Comparison of ENCODE assay signal across 8 cellular contexts in the genomic region with DNA sequence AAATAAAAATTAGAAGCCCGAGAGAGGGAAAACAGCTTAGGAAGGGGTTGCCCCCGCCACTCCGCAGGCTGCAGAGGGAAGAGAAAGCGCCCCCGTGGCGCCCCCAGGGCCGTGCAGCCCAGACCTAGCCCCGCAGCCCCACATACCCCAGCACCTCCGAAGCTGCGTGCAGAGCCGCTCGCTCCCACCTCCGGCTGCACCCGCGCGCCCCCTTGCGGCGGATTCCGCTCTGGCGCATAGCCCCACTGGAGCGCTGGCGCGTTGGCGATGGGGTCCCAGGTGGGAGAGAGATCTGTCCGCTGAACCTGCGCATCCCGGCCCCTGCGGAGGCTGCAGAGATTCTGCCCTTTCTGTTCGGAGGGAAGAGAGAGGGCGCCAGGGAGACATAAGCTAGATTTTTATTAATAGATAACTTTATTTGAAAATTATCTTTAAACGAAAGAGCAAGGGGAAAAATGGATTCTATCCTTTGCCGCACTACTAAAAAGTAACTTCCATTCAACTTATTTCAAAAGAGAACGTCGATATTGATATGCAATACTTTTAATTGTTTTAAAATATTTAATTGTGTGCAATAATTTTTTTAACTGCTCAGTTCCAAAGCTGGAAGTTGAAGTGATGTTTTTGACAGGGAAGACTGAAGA. TPM values are rescaled to one million over a fixed set of nuclear protein-coding genes. Genes with fewer than 3 reads are reported as not detected.
DNase-seq lines count a peak whose midpoint lies in the region; ATAC-seq and TF ChIP-seq lines count a peak whose summit lies in the region.

No MANE protein-coding gene starts in this region.

- DNase-seq in CD4-positive, CD25-positive, alpha-beta regulatory T cell = peak; percentile 72 to 79 (median 77)
- DNase-seq in OCI-LY7 (ENCODE audit: low spot score) (peak; percentile 51), fibroblast of peridontal ligament (ENCODE audit: extremely low read depth) (peak; percentile 38), substantia nigra (lab: John Stamatoyannopoulos, UW) (peak in 47 of 49 donors; percentile 6 to 89 (median 51))
- DNase-seq in activated T-cell treated with anti-CD3 and anti-CD28 coated beads, Interleukin-2, amount 50 U/mL, for 72 hours = peak; percentile 90 to 94

- peaks cover 36% of the 10 kb centered on the region for H3K27me3 Mint-ChIP-seq in CD4-positive, CD25-positive, alpha-beta regulatory T cell
- peaks cover 32% of the 10 kb centered on the region for H3K27me3 Mint-ChIP-seq in activated T-cell treated with anti-CD3 and anti-CD28 coated beads, Interleukin-2, amount 50 U/mL, for 72 hours (ENCODE audit: low read depth)

- no peak overlapping the region for H3K27ac Mint-ChIP-seq in CD4-positive, CD25-positive, alpha-beta regulatory T cell
- no peak overlapping the region for H3K27ac Mint-ChIP-seq in activated T-cell treated with anti-CD3 and anti-CD28 coated beads, Interleukin-2, amount 50 U/mL, for 72 hours

- POLR2A ChIA-PET in OCI-LY7 (lab: Charles Lee) = interaction anchor here (0.7 to 1.0 kb wide), 2 partner anchors 11 to 156 kb away, joined by 3 to 5 read pairs; no protein-coding TSS in a partner anchor

- peaks cover 10% of the 10 kb centered on the region for H3K27me3 ChIP-seq in CD4-positive, CD25-positive, alpha-beta regulatory T cell (ENCODE audit: control insufficient read depth, insufficient read depth, low read length)
- peaks cover 64% of the 10 kb centered on the region for H3K27me3 ChIP-seq in neutrophil

- no peak overlapping the region for H3K4me2 ChIP-seq in OCI-LY7 (ENCODE audit: low read length)

- peak; percentile 93 to 97 for ATAC-seq in CD4-positive, CD25-positive, alpha-beta regulatory T cell (ENCODE audit: low read depth in 2 of 2)
- peak; percentile 98 for ATAC-seq in GM19351 (IDR thresholded peaks at IDR 0.05; ENCODE audit: unreplicated experiment)
- ATAC-seq in HG03439 (IDR thresholded peaks at IDR 0.05; ENCODE audit: unreplicated experiment) = peak; percentile 99
- ATAC-seq in activated T-cell treated with anti-CD3 and anti-CD28 coated beads, Interleukin-2, amount 50 U/mL, for 72 hours (replicated peaks in 1 of 2) = peak; percentile 100

- H3K9me2 ChIP-seq in OCI-LY7 (ENCODE audit: insufficient read depth, low read length) = no peaks in the 10 kb centered on the region

- no peak overlapping the region for H2AFZ ChIP-seq in OCI-LY7 (ENCODE audit: low read length)

- intact Hi-C loops in OCI-LY7 (cut with micrococcal nuclease; ENCODE audit: unreplicated experiment) = no loop called here

- BruUV-seq in OCI-LY7 (replicated peaks; lab: Mats Ljungman, UMichigan) = no TSS peak

- H3K9me3 ChIP-seq in CD4-positive, CD25-positive, alpha-beta regulatory T cell (ENCODE audit: control insufficient read depth in 2 of 2, low read length in 2 of 2) = no peaks in the 10 kb centered on the region
- no peaks in the 10 kb centered on the region for H3K9me3 ChIP-seq in OCI-LY7 (ENCODE audit: low read length)
- no peaks in the 10 kb centered on the region for H3K9me3 ChIP-seq in neutrophil

- H3K36me3 Mint-ChIP-seq in CD4-positive, CD25-positive, alpha-beta regulatory T cell = no peaks in the 10 kb centered on the region
- H3K36me3 Mint-ChIP-seq in activated T-cell treated with anti-CD3 and anti-CD28 coated beads, Interleukin-2, amount 50 U/mL, for 72 hours (ENCODE audit: insufficient read depth in 2 of 2) = no peaks in the 10 kb centered on the region

- CTCF ChIA-PET in OCI-LY7 (lab: Charles Lee; ENCODE audit: unreplicated experiment) = no interaction called here

- H3K9me3 Mint-ChIP-seq in CD4-positive, CD25-positive, alpha-beta regulatory T cell = peaks cover 0 to 2% (median 0%) of the 10 kb centered on the region in 7 donors
- no peaks in the 10 kb centered on the region for H3K9me3 Mint-ChIP-seq in activated T-cell treated with anti-CD3 and anti-CD28 coated beads, Interleukin-2, amount 50 U/mL, for 72 hours

- H3K36me3 ChIP-seq in CD4-positive, CD25-positive, alpha-beta regulatory T cell (ENCODE audit: control insufficient read depth, insufficient read depth, low read length) = no peaks in the 10 kb centered on the region
- no peaks in the 10 kb centered on the region for H3K36me3 ChIP-seq in OCI-LY7 (ENCODE audit: insufficient read depth, low read length)
- H3K36me3 ChIP-seq in neutrophil = no peaks in the 10 kb centered on the region

- H3K27ac ChIP-seq in CD4-positive, CD25-positive, alpha-beta regulatory T cell (ENCODE audit: insufficient read depth, low read length, poor library complexity, severe bottlenecking) = no peak overlapping the region
- no peak overlapping the region for H3K27ac ChIP-seq in OCI-LY7 (ENCODE audit: low read depth, low read length, poor library complexity, severe bottlenecking)
- no peak overlapping the region for H3K27ac ChIP-seq in neutrophil
- no peak overlapping the region for H3K27ac ChIP-seq in substantia nigra (ENCODE audit: low read depth, low read length, poor library complexity, severe bottlenecking)

- no peaks in the 10 kb centered on the region for H4K20me1 ChIP-seq in OCI-LY7 (ENCODE audit: insufficient read depth, low read length)

- H3K79me2 ChIP-seq in OCI-LY7 (ENCODE audit: insufficient read depth, low read depth, low read length) = no peaks in the 10 kb centered on the region

- peak overlapping the region in 1 of 4 donors; percentile 33 for H3K4me3 Mint-ChIP-seq in CD4-positive, CD25-positive, alpha-beta regulatory T cell
- H3K4me3 Mint-ChIP-seq in activated T-cell treated with anti-CD3 and anti-CD28 coated beads, Interleukin-2, amount 50 U/mL, for 72 hours = peak overlapping the region; percentile 65 to 82

- peak; percentile 82 for TF ChIP-seq CTCF in OCI-LY7 (conservative IDR thresholded peaks at IDR 0.05; ENCODE audit: low read length)
- TF ChIP-seq CTCF in neutrophil (IDR thresholded peaks at IDR 0.05) = peak; percentile 87

- peak overlapping the region; percentile 10 for H3K4me3 ChIP-seq in CD4-positive, CD25-positive, alpha-beta regulatory T cell (ENCODE audit: low read depth, low read length)
- H3K4me3 ChIP-seq in OCI-LY7 (ENCODE audit: low read depth, low read length, poor library complexity, severe bottlenecking) (no peak overlapping the region), neutrophil (ENCODE audit: low read depth in 1 of 2, low read length in 1 of 2) (peak overlapping the region in 1 of 2 experiments; percentile 7)

- peaks cover 3 to 19% (median 15%) of the 10 kb centered on the region in 4 donors for H3K4me1 Mint-ChIP-seq in CD4-positive, CD25-positive, alpha-beta regulatory T cell
- peaks cover 9% of the 10 kb centered on the region for H3K4me1 Mint-ChIP-seq in activated T-cell treated with anti-CD3 and anti-CD28 coated beads, Interleukin-2, amount 50 U/mL, for 72 hours (ENCODE audit: low read depth)

- H3K4me1 ChIP-seq in CD4-positive, CD25-positive, alpha-beta regulatory T cell (ENCODE audit: control insufficient read depth, insufficient read depth, low read length, poor library complexity, severe bottlenecking) = peaks cover 25% of the 10 kb centered on the region
- no peaks in the 10 kb centered on the region for H3K4me1 ChIP-seq in OCI-LY7 (ENCODE audit: insufficient read depth, low read length, poor library complexity, severe bottlenecking)
- peaks cover 5 to 6% of the 10 kb centered on the region in 2 experiments for H3K4me1 ChIP-seq in neutrophil (ENCODE audit: control insufficient read depth in 1 of 2, insufficient read depth in 1 of 2, low read depth in 1 of 2, low read length in 1 of 2)

RNA-seq across cellular contexts. Expression of a gene that starts 11.7 kb away (rescaled TPM):
- total RNA-seq in CD4-positive, CD25-positive, alpha-beta regulatory T cell = 27.3 TPM
- polyA plus RNA-seq in CD4-positive, CD25-positive, alpha-beta regulatory T cell = 10 to 100 TPM; 36.9 to 45.5 (median 41.0) TPM
- 10.1 and 11.7 TPM in 2 replicates for total RNA-seq in OCI-LY7 (2014; rRNA removed; shearing (Covaris generic))
- total RNA-seq in OCI-LY7 (2022) = 12.7 and 13.2 TPM in 2 replicates
- 10 to 100 TPM; 14.0 to 16.4 TPM for total RNA-seq in activated T-cell treated with anti-CD3 and anti-CD28 coated beads, Interleukin-2, amount 50 U/mL, for 72 hours

RNA-seq across cellular contexts. Expression of a gene that starts 31.9 kb away (rescaled TPM):
- not detected for total RNA-seq in CD4-positive, CD25-positive, alpha-beta regulatory T cell
- polyA plus RNA-seq in CD4-positive, CD25-positive, alpha-beta regulatory T cell = not detected
- not detected in 2 replicates for total RNA-seq in OCI-LY7 (2014; rRNA removed; shearing (Covaris generic))
- total RNA-seq in OCI-LY7 (2022) = not detected in 2 replicates
- total RNA-seq in activated T-cell treated with anti-CD3 and anti-CD28 coated beads, Interleukin-2, amount 50 U/mL, for 72 hours = not detected

RNA-seq across cellular contexts. Expression of a gene that starts 46.8 kb away (rescaled TPM):
- 89.0 TPM for total RNA-seq in CD4-positive, CD25-positive, alpha-beta regulatory T cell
- polyA plus RNA-seq in CD4-positive, CD25-positive, alpha-beta regulatory T cell = 10 to 100 TPM; 36.7 to 63.3 (median 48.5) TPM
- 21.6 and 23.4 TPM in 2 replicates for total RNA-seq in OCI-LY7 (2014; rRNA removed; shearing (Covaris generic))
- total RNA-seq in OCI-LY7 (2022) = 24.7 and 25.1 TPM in 2 replicates
- 10 to 100 TPM; 40.3 to 44.5 TPM for total RNA-seq in activated T-cell treated with anti-CD3 and anti-CD28 coated beads, Interleukin-2, amount 50 U/mL, for 72 hours

Comparison
In these comparisons a context has a peak if more than half of its experiments do, and no peak if none do; other contexts are left out.
1. DNase-seq: peak in every context shown above with its lines; median percentile 92 in activated T-cell treated with anti-CD3 and anti-CD28 coated beads, Interleukin-2, amount 50 U/mL, for 72 hours; 77 in CD4-positive, CD25-positive, alpha-beta regulatory T cell; 51 in OCI-LY7; 51 in substantia nigra; 38 in fibroblast of peridontal ligament.